ENCODE assay signal across 28 cellular contexts in genomic region chr2:151379191-151379590, GRCh38. TPM values are rescaled to one million over a fixed set of nuclear protein-coding genes. Genes with fewer than 3 reads are reported as not detected.
DNase-seq lines count a peak whose midpoint lies in the region; TF ChIP-seq lines count a peak whose summit lies in the region.
"Had no signal": no experiment of that assay in that cellular context is flagged by ENCODE, and none has a peak within 500 bp of the region (broad histone marks: within the 10 kb centered on the region; RNA-seq: fewer than 3 reads in every experiment).

No MANE protein-coding gene starts in this region.

- peak overlapping the region in 3 of 11 experiments; percentile 32 to 57 (median 47); a peak in 5 of 22 replicates for H3K27ac ChIP-seq in BLaER1 treated with 17β-estradiol and CSF1 and Interleukin-3, amounts not matched to agents 10 nM and 100 nM
- H3K27ac ChIP-seq: colonic mucosa, hepatocyte, pancreas, testis had no signal

- no peaks in the 10 kb centered on the region for H3K27me3 ChIP-seq in BLaER1 treated with 17β-estradiol and CSF1 and Interleukin-3, amounts not matched to agents 10 nM and 100 nM
- H3K27me3 ChIP-seq: colonic mucosa, hepatocyte, pancreas, testis had no signal

- H3K9me3 ChIP-seq in BLaER1 treated with 17β-estradiol and CSF1 and Interleukin-3, amounts not matched to agents 10 nM and 100 nM (replicated peaks in 1 of 11) = no peaks in the 10 kb centered on the region
- H3K9me3 ChIP-seq: colonic mucosa, pancreas, testis had no signal

- DNase-seq in LHCN-M2 (ENCODE audit: low read depth) = peak; percentile 94
- peak; percentile 14 for DNase-seq in epithelial cell of esophagus (ENCODE audit: low read depth)
- peak; percentile 67 for DNase-seq in myocyte (ENCODE audit: low read depth)
- no peak for DNase-seq in GM03348 (ENCODE audit: low spot score)
- DNase-seq in middle frontal gyrus (ENCODE audit: extremely low spot score, low spot score) = no peak
- DNase-seq in stimulated activated CD4-positive, alpha-beta T cell treated with anti-CD3 and anti-CD28 coated beads, Interleukin-1b, Interleukin-23, amount 100 ng/mL, for 48 hours = no peak
- DNase-seq: activated CD4-positive, alpha-beta T cell treated with anti-CD3 and anti-CD28 coated beads for 1 hour; activated CD8-positive, alpha-beta T cell treated with anti-CD3 and anti-CD28 coated beads for 36 hours; AML-193; colonic mucosa; DMS 273 treated with DMSO at 0.1 percent for 48 hours; effector CD8-positive, alpha-beta T cell; EL; KG1; left colon; MM.1S; NCI-H1417 treated with DMSO at 0.1 percent for 48 hours; NCI-H2029 treated with DMSO at 0.1 percent for 48 hours; NCI-H226; pancreas; retina; SHP77 treated with DMSO at 0.1 percent for 48 hours; stimulated activated CD8-positive, alpha-beta memory T cell treated with anti-CD3 and anti-CD28 coated beads, Interleukin-4, amount 100 ng/mL, for 48 hours; testis had no signal

- peak overlapping the region in 8 of 11 experiments; percentile 4 to 61 (median 43); a peak in 12 of 22 replicates for H3K4me2 ChIP-seq in BLaER1 treated with 17β-estradiol and CSF1 and Interleukin-3, amounts not matched to agents 10 nM and 100 nM
- H3K4me2 ChIP-seq: hepatocyte had no signal

- peaks cover 0 to 9% (median 6%) of the 10 kb centered on the region in 10 experiments; a peak in 10 of 20 replicates for H3K4me1 ChIP-seq in BLaER1 treated with 17β-estradiol and CSF1 and Interleukin-3, amounts not matched to agents 10 nM and 100 nM
- H3K4me1 ChIP-seq: colonic mucosa, pancreas, testis had no signal

- TF ChIP-seq CTCF in epithelial cell of esophagus (IDR thresholded peaks at IDR 0.05; ENCODE audit: insufficient read depth, low read depth, low read length, missing control alignments) = no peak

- no peak overlapping the region for H3K4me3 ChIP-seq in BLaER1 treated with 17β-estradiol and CSF1 and Interleukin-3, amounts not matched to agents 10 nM and 100 nM
- no peak overlapping the region for H3K4me3 ChIP-seq in epithelial cell of esophagus (ENCODE audit: low read length)
- H3K4me3 ChIP-seq: colonic mucosa, hepatocyte, pancreas, testis had no signal

- no peaks in the 10 kb centered on the region for H4K20me1 ChIP-seq in BLaER1 treated with 17β-estradiol and CSF1 and Interleukin-3, amounts not matched to agents 10 nM and 100 nM

- H3K36me3 ChIP-seq in BLaER1 treated with 17β-estradiol and CSF1 and Interleukin-3, amounts not matched to agents 10 nM and 100 nM = no peaks in the 10 kb centered on the region
- H3K36me3 ChIP-seq: colonic mucosa, pancreas had no signal

- no peak overlapping the region; a peak in 1 of 22 replicates for H3K9ac ChIP-seq in BLaER1 treated with 17β-estradiol and CSF1 and Interleukin-3, amounts not matched to agents 10 nM and 100 nM

RNA-seq across cellular contexts. Expression of gene TNFAIP6, which starts 21.8 kb away (rescaled TPM):
- total RNA-seq in LHCN-M2 (2014; rRNA removed) (20.3 and 21.3 TPM in 2 replicates), myocyte (8.8 and 10.6 TPM in 2 replicates)
- 0.86 TPM for polyA plus RNA-seq in LHCN-M2 (2012)
- 14.5 TPM for polyA plus RNA-seq in myocyte (2012)
- total RNA-seq: activated CD8-positive, alpha-beta T cell treated with anti-CD3 and anti-CD28 coated beads for 36 hours; activated T-helper 2 cell treated with anti-CD3 and anti-CD28 coated beads, Interferon-gamma antibody, Interleukin-2, Interleukin-4, amounts not matched to agents 10 μg/mL and 5 μg/mL and 100 μg/mL, durations not matched to agents 14 hours and 24 hours and 36 hours; CD4-positive, alpha-beta memory T cell had no signal
- polyA plus RNA-seq: CD4-positive, alpha-beta memory T cell had no signal

RNA-seq across cellular contexts. Expression of gene RIF1, which starts 30.5 kb away (rescaled TPM):
- 37.4 and 45.1 TPM in 2 replicates for total RNA-seq in LHCN-M2 (2014; rRNA removed)
- polyA plus RNA-seq in LHCN-M2 (2012) = 3.6 TPM
- total RNA-seq in myocyte = 29.8 and 31.4 TPM in 2 replicates
- 6.5 TPM for polyA plus RNA-seq in myocyte (2012)

Comparison
In these comparisons a context has a peak if more than half of its experiments do, and no peak if none do; other contexts are left out.
1. DNase-seq: peak in LHCN-M2 (single experiment), epithelial cell of esophagus (single experiment) and myocyte (single experiment); none in GM03348 (single experiment), middle frontal gyrus (single experiment) and stimulated activated CD4-positive, alpha-beta T cell treated with anti-CD3 and anti-CD28 coated beads, Interleukin-1b, Interleukin-23, amount 100 ng/mL, for 48 hours (single experiment).